ENCODE assay signal across 11 cellular contexts in the genomic region with DNA sequence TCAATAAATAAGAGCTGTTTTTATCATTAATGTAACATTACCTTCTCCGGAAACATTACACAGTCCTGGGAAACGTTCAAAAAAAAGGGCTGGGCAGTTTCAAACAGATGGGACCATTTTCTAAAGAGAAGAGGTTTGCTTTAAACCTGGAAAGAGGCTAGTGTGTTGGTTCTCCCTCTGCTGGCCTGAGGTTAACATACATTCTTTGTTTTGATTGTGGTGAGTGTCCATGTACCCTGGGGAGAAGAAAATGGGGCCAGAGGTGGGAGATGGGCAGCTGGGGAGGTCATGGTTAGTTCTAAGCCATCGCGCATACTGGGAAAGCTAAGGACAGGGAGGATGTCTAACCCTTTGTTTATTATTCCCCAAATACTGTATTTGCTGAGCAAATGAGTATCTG.
A peak's percentile ranks its signal among the peaks of the same experiment; 100 is the strongest.
DNase-seq lines count a peak whose midpoint lies in the region; ATAC-seq, FAIRE-seq and TF ChIP-seq lines count a peak whose summit lies in the region.
"Had no signal": no experiment of that assay in that cellular context is flagged by ENCODE, and none has a peak within 500 bp of the region (broad histone marks: within the 10 kb centered on the region; RNA-seq: fewer than 3 reads in every experiment).

No MANE protein-coding gene starts in this region.

- H3K9me3 Mint-ChIP-seq in astrocyte (ENCODE audit: unreplicated experiment) = peaks cover 4% of the 10 kb centered on the region

- no peaks in the 10 kb centered on the region for H3K9me2 ChIP-seq in hepatocyte (replicated peaks; ENCODE audit: insufficient read depth)

- POLR2A ChIA-PET in A549 (lab: Yijun Ruan, JAX) = no interaction called here

- CTCF ChIA-PET in A549 (lab: Yijun Ruan, JAX) = interaction anchor here (0.7 to 2.1 kb wide), 8 partner anchors 8 to 322 kb away, joined by 3 to 6 read pairs (median 3); no protein-coding TSS in a partner anchor

- H3K4me2 ChIP-seq in A549 (no peak overlapping the region), astrocyte (ENCODE audit: low read length) (no peak overlapping the region), hepatocyte (no peak overlapping the region)

- ATAC-seq in A549 = peak in 1 of 2 experiments; percentile 57; a peak in 2 of 6 replicates
- no peak for ATAC-seq in GM18520 (IDR thresholded peaks at IDR 0.05; ENCODE audit: unreplicated experiment)
- ATAC-seq in HG02623 (IDR thresholded peaks at IDR 0.05; ENCODE audit: unreplicated experiment) = no peak

- H2AFZ ChIP-seq in astrocyte (ENCODE audit: low read depth, low read length) (no peak overlapping the region), hepatocyte (no peak overlapping the region)

- H3K4me3 Mint-ChIP-seq in astrocyte (ENCODE audit: unreplicated experiment) = no peak overlapping the region
- H3K4me3 Mint-ChIP-seq: CD4-positive, CD25-positive, alpha-beta regulatory T cell had no signal

- H3K79me2 ChIP-seq in astrocyte (ENCODE audit: insufficient read depth, low read length) = no peaks in the 10 kb centered on the region
- no peaks in the 10 kb centered on the region for H3K79me2 ChIP-seq in hepatocyte

- intact Hi-C loops in colonic mucosa (cut with DNase I) = no loop called here

- WGBS in A549 (ENCODE audit: missing lambda C conversion rate) = 65% methylated on average over 4 of the region's 4 CpGs
- 44% methylated on average over 4 of the region's 4 CpGs for WGBS in hepatocyte (ENCODE audit: low lambda C conversion rate, missing lambda C conversion rate)

- no peaks in the 10 kb centered on the region for H3K9me3 ChIP-seq in A549
- no peaks in the 10 kb centered on the region for H3K9me3 ChIP-seq in astrocyte (ENCODE audit: insufficient read depth, low read depth, low read length)
- no peaks in the 10 kb centered on the region for H3K9me3 ChIP-seq in hepatocyte (ENCODE audit: low read depth)
- no peaks in the 10 kb centered on the region for H3K9me3 ChIP-seq in colonic mucosa

- H3K27me3 Mint-ChIP-seq in astrocyte (ENCODE audit: low read depth, unreplicated experiment) = peaks cover 4% of the 10 kb centered on the region

- no peak overlapping the region for H3K27ac Mint-ChIP-seq in astrocyte (ENCODE audit: unreplicated experiment)
- H3K27ac Mint-ChIP-seq: CD4-positive, CD25-positive, alpha-beta regulatory T cell had no signal

- no peak overlapping the region for H3K9ac ChIP-seq in astrocyte (ENCODE audit: low read length)
- H3K9ac ChIP-seq in colonic mucosa (ENCODE audit: low read depth in 2 of 2, low read length in 2 of 2) = no peak overlapping the region

- FAIRE-seq in A549 (lab: Jason Lieb, UNC) = no peak
- no peak for FAIRE-seq in astrocyte (lab: Jason Lieb, UNC)

- 0 out of 5 replicates have a peak, but pooled peaks have one; percentile 5 to 31 for TF ChIP-seq RAD21 in A549 (conservative IDR thresholded peaks at IDR 0.05 in 1 of 2, IDR thresholded peaks at IDR 0.05 in 1 of 2)

- H3K4me1 ChIP-seq in A549 (no peaks in the 10 kb centered on the region), astrocyte (ENCODE audit: insufficient read depth, low read length) (peaks cover 14% of the 10 kb centered on the region), hepatocyte (ENCODE audit: insufficient read depth) (no peaks in the 10 kb centered on the region), colonic mucosa (no peaks in the 10 kb centered on the region)

- H3K4me3 ChIP-seq in A549 (no peak overlapping the region), astrocyte (ENCODE audit: insufficient read depth, low read depth, low read length) (no peak overlapping the region), hepatocyte (no peak overlapping the region), colonic mucosa (no peak overlapping the region)

- no peaks in the 10 kb centered on the region for H4K20me1 ChIP-seq in astrocyte (ENCODE audit: insufficient read depth, low read length)
- H4K20me1 ChIP-seq in hepatocyte (ENCODE audit: insufficient read depth, poor library complexity, severe bottlenecking) = no peaks in the 10 kb centered on the region

- H3K36me3 ChIP-seq in astrocyte (ENCODE audit: insufficient read depth, low read length) (no peaks in the 10 kb centered on the region), hepatocyte (replicated peaks; ENCODE audit: insufficient read depth, low read depth) (no peaks in the 10 kb centered on the region), colonic mucosa (no peaks in the 10 kb centered on the region)

- H3K27ac ChIP-seq in A549 = no peak overlapping the region
- H3K27ac ChIP-seq in astrocyte (ENCODE audit: low read depth, low read length) = no peak overlapping the region
- no peak overlapping the region for H3K27ac ChIP-seq in hepatocyte
- no peak overlapping the region for H3K27ac ChIP-seq in colonic mucosa

- no peaks in the 10 kb centered on the region for H3K27me3 ChIP-seq in astrocyte (ENCODE audit: insufficient read depth, low read length)
- H3K27me3 ChIP-seq in hepatocyte = no peaks in the 10 kb centered on the region
- no peaks in the 10 kb centered on the region for H3K27me3 ChIP-seq in colonic mucosa

- DNase-seq in A549 (ENCODE audit: low read depth in 1 of 2, low spot score in 1 of 2) = peak; percentile 8 to 10
- peak; percentile 15 for DNase-seq in HT1080 (ENCODE audit: low read depth)
- DNase-seq in astrocyte (ENCODE audit: low read depth) = peak; percentile 8
- peak; percentile 35 for DNase-seq in hepatocyte (ENCODE audit: low spot score)
- DNase-seq in NCI-H1105 treated with DMSO at 0.1 percent for 48 hours (lab: John Stamatoyannopoulos, UW) = no peak
- DNase-seq in colonic mucosa = no peak
- DNase-seq: activated CD4-positive, alpha-beta T cell treated with anti-CD3 and anti-CD28 coated beads, Interleukin-2, amount 50 U/mL, for 1 hour; CD4-positive, CD25-positive, alpha-beta regulatory T cell; MV-4-11 had no signal

- peaks cover 4% of the 10 kb centered on the region for H3K36me3 Mint-ChIP-seq in astrocyte (ENCODE audit: low read depth, unreplicated experiment)
- H3K36me3 Mint-ChIP-seq: CD4-positive, CD25-positive, alpha-beta regulatory T cell had no signal

- TF ChIP-seq CTCF in A549 (IDR thresholded peaks at IDR 0.05) = 0 out of 3 replicates have a peak, but pooled peaks have one; percentile 11
- TF ChIP-seq CTCF in astrocyte (IDR thresholded peaks at IDR 0.05; ENCODE audit: insufficient read depth, low read depth, low read length) = peak; percentile 17
- peak; percentile 44 for TF ChIP-seq CTCF in hepatocyte (IDR thresholded peaks at IDR 0.05; ENCODE audit: poor library complexity)
- no peak for TF ChIP-seq CTCF in colonic mucosa (IDR thresholded peaks at IDR 0.05)

- no peak for TF ChIP-seq POLR2A in A549 (IDR thresholded peaks at IDR 0.05; ENCODE audit: low read length)

- TF ChIP-seq EP300 in A549 (IDR thresholded peaks at IDR 0.05) = no peak

- peaks cover 5% of the 10 kb centered on the region for H3K4me1 Mint-ChIP-seq in astrocyte (ENCODE audit: low read depth, unreplicated experiment)
- H3K4me1 Mint-ChIP-seq: CD4-positive, CD25-positive, alpha-beta regulatory T cell had no signal

TF ChIP-seq in A549, 52 proteins besides CTCF, POLR2A, EP300 and RAD21:
- TF ChIP-seq HES2 (IDR thresholded peaks at IDR 0.05) (no peak), SMC3 (IDR thresholded peaks at IDR 0.05) (peak; percentile 22; the same call in 1 of the 3 replicates), RCOR1 (IDR thresholded peaks at IDR 0.05; ENCODE audit: low read depth, low read length) (no peak), ZC3H11A (IDR thresholded peaks at IDR 0.05) (no peak), RARB (CRISPR knock-in tag; IDR thresholded peaks at IDR 0.05) (no peak)

Comparison
In these comparisons a context has a peak if more than half of its experiments do, and no peak if none do; other contexts are left out.
1. DNase-seq: peak in A549 (2 of 2), HT1080 (single experiment), astrocyte (single experiment) and hepatocyte (single experiment); none in NCI-H1105 treated with DMSO at 0.1 percent for 48 hours (single experiment) and colonic mucosa (single experiment).